ENCODE assay signal across 10 cellular contexts in the genomic region with DNA sequence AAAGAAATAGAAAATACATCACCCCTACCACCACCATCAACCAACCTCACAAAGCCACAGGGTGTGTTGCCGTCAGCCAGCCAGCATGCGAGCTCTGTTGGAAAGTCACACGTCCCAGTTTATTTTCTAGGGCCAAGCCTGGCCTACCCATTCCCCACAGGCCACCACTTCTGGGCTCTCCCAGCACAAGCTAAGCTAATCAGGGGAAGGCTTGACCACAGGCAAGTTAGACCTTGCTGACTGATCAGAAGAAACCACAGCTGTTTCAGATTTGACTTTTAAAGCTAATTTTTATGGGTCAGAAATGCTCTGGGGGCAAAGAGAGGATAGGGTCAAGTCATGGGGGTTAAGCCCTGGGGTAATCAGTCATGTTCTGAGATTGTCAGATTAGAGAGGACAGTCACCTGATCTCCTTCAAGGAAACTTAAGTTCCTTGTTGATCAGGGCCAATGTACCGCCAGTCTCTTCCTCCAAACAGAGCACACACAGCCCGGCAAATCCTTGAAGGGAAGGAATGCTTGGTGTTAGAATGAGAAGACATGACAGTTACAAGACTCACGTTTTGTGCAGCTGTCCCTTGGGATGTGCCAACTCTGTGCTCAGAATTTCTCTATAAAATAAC. TPM values are rescaled to one million over a fixed set of nuclear protein-coding genes. Genes with fewer than 3 reads are reported as not detected.
DNase-seq lines count a peak whose midpoint lies in the region; ATAC-seq, FAIRE-seq and TF ChIP-seq lines count a peak whose summit lies in the region.
"Had no signal": no experiment of that assay in that cellular context is flagged by ENCODE, and none has a peak within 500 bp of the region (broad histone marks: within the 10 kb centered on the region; RNA-seq: fewer than 3 reads in every experiment).

No MANE protein-coding gene starts in this region.

- H3K9me3 Mint-ChIP-seq in stimulated activated naive CD8-positive, alpha-beta T cell treated with anti-CD3 and anti-CD28 coated beads, Interleukin-15, amount 100 ng/mL, for 72 hours = no peaks in the 10 kb centered on the region
- H3K9me3 Mint-ChIP-seq: CD4-positive, alpha-beta T cell had no signal

- no peak overlapping the region for H3K27ac Mint-ChIP-seq in stimulated activated naive CD8-positive, alpha-beta T cell treated with anti-CD3 and anti-CD28 coated beads, Interleukin-15, amount 100 ng/mL, for 72 hours
- H3K27ac Mint-ChIP-seq: CD4-positive, alpha-beta T cell had no signal

- H3K4me3 ChIP-seq in kidney (ENCODE audit: low read length in 2 of 2) (no peak overlapping the region), breast epithelium (no peak overlapping the region)
- H3K4me3 ChIP-seq: lower lobe of right lung had no signal

- H3K4me1 ChIP-seq in kidney (ENCODE audit: control insufficient read depth in 1 of 2, insufficient read depth in 1 of 2, low read depth in 1 of 2, low read length in 2 of 2) (peaks cover 39 to 50% of the 10 kb centered on the region in 2 donors), breast epithelium (peaks cover 0 to 11% of the 10 kb centered on the region in 2 donors)

- H3K27me3 Mint-ChIP-seq in stimulated activated naive CD8-positive, alpha-beta T cell treated with anti-CD3 and anti-CD28 coated beads, Interleukin-15, amount 100 ng/mL, for 72 hours = peaks cover 10% of the 10 kb centered on the region
- H3K27me3 Mint-ChIP-seq: CD4-positive, alpha-beta T cell had no signal

- no peaks in the 10 kb centered on the region for H3K36me3 ChIP-seq in kidney (ENCODE audit: control insufficient read depth in 1 of 2, insufficient read depth in 2 of 2, low read length in 2 of 2)
- no peaks in the 10 kb centered on the region for H3K36me3 ChIP-seq in breast epithelium
- H3K36me3 ChIP-seq: lower lobe of right lung had no signal

- TF ChIP-seq POLR2A in GM12891 (IDR thresholded peaks at IDR 0.05; ENCODE audit: low read depth, low read length) (no peak), breast epithelium (IDR thresholded peaks at IDR 0.05) (no peak)

- FAIRE-seq in GM12891 (lab: Jason Lieb, UNC) (peak; percentile 33), kidney (lab: Jason Lieb, UNC) (no peak)

- TF ChIP-seq CTCF in kidney (IDR thresholded peaks at IDR 0.05; ENCODE audit: borderline replicate concordance, extremely low read depth, insufficient read depth) (no peak), breast epithelium (IDR thresholded peaks at IDR 0.05) (no peak)

- intact Hi-C loops in kidney (cut with DNase I) (no loop called here), breast epithelium (cut with DNase I; ENCODE audit: low total_unique reads) (loop anchor here (10.0 kb wide), 1 partner anchor 47 kb away; no protein-coding TSS in a partner anchor)

- no peak overlapping the region for H3K4me3 Mint-ChIP-seq in stimulated activated naive CD8-positive, alpha-beta T cell treated with anti-CD3 and anti-CD28 coated beads, Interleukin-15, amount 100 ng/mL, for 72 hours
- H3K4me3 Mint-ChIP-seq: CD4-positive, alpha-beta T cell had no signal

- H3K4me1 Mint-ChIP-seq in stimulated activated naive CD8-positive, alpha-beta T cell treated with anti-CD3 and anti-CD28 coated beads, Interleukin-15, amount 100 ng/mL, for 72 hours = peaks cover 11% of the 10 kb centered on the region

- ATAC-seq in GM21367 (IDR thresholded peaks at IDR 0.05; ENCODE audit: unreplicated experiment) = peak; percentile 66
- peak; percentile 59 for ATAC-seq in HG03342 (IDR thresholded peaks at IDR 0.05; ENCODE audit: unreplicated experiment)
- no peak for ATAC-seq in stimulated activated naive CD8-positive, alpha-beta T cell treated with anti-CD3 and anti-CD28 coated beads, Interleukin-15, amount 100 ng/mL, for 72 hours
- ATAC-seq: lower lobe of right lung had no signal

- no peaks in the 10 kb centered on the region for H3K9me3 ChIP-seq in kidney (ENCODE audit: control insufficient read depth in 1 of 2, low read length in 2 of 2)
- H3K9me3 ChIP-seq in breast epithelium = no peaks in the 10 kb centered on the region
- H3K9me3 ChIP-seq: lower lobe of right lung had no signal

- DNase-seq in GM12891 (ENCODE audit: insufficient read length, low spot score) = no peak
- peak; percentile 26 for DNase-seq in kidney
- DNase-seq in T-helper 1 cell = no peak
- DNase-seq in breast epithelium (ENCODE audit: low spot score in 2 of 2) = no peak
- DNase-seq in DMS79 treated with DMSO at 0.1 percent for 48 hours (lab: John Stamatoyannopoulos, UW) = no peak
- no peak for DNase-seq in stimulated activated naive CD8-positive, alpha-beta T cell treated with anti-CD3 and anti-CD28 coated beads, Interleukin-15, amount 100 ng/mL, for 72 hours
- DNase-seq: lower lobe of right lung had no signal

- H3K27me3 ChIP-seq in breast epithelium = no peaks in the 10 kb centered on the region

- H3K27ac ChIP-seq in kidney (ENCODE audit: low read depth in 2 of 2, low read length in 2 of 2) (no peak overlapping the region), breast epithelium (no peak overlapping the region)
- H3K27ac ChIP-seq: lower lobe of right lung had no signal

- no peak overlapping the region for H3K9ac ChIP-seq in kidney (ENCODE audit: low read length in 2 of 2)

TF ChIP-seq in GM12891, 5 proteins besides CTCF, POLR2A, EP300 and RAD21:
- TF ChIP-seq POU2F2 (IDR thresholded peaks at IDR 0.05; ENCODE audit: low read depth, low read length) (0 out of 2 replicates have a peak, but pooled peaks have one; percentile 28), SPI1 (IDR thresholded peaks at IDR 0.05; ENCODE audit: low read depth, low read length) (no peak)

RNA-seq across cellular contexts. Expression of a gene that starts 7.6 kb away (rescaled TPM):
- polyA plus RNA-seq in GM12891 (2012; ENCODE audit: low read depth, missing spikeins) = 2.7 TPM
- total RNA-seq in kidney (39.8 TPM), breast epithelium (10 to 100 TPM in 2 of 3 donors, 1 to 10 TPM in 1; 3.8 to 18.7 (median 17.9) TPM)
- 16.4 TPM for polyA plus RNA-seq in kidney (ENCODE audit: insufficient read depth, low read depth, low replicate concordance)
